ENCODE assay signal across 15 cellular contexts in genomic region chr1:169046671-169047070, GRCh38.
"Had no signal": no experiment of that assay in that cellular context is flagged by ENCODE, and none has a peak within 500 bp of the region (broad histone marks: within the 10 kb centered on the region; RNA-seq: fewer than 3 reads in every experiment).

No MANE protein-coding gene starts in this region.

- H3K27me3 Mint-ChIP-seq: activated CD4-positive, alpha-beta T cell treated with anti-CD3 and anti-CD28 coated beads for 36 hours; stimulated activated naive CD8-positive, alpha-beta T cell treated with anti-CD3 and anti-CD28 coated beads, Interleukin-15, Interleukin-2, amounts not matched to agents 100 ng/mL and 50 ng/mL, for 24 hours had no signal

- DNase-seq: activated CD4-positive, alpha-beta T cell treated with anti-CD3 and anti-CD28 coated beads for 36 hours; activated CD8-positive, alpha-beta memory T cell treated with anti-CD3 and anti-CD28 coated beads, Interleukin-2, amount 50 U/mL, for 4 hours; activated gamma-delta T cell treated with Interleukin-2 at 50 U/mL for 16 hours; aorta; brain microvascular endothelial cell; central memory CD4-positive, alpha-beta T cell; foreskin melanocyte; left lung; stimulated activated CD4-positive, alpha-beta T cell treated with anti-CD3 and anti-CD28 coated beads, Interleukin-2, amount 100 ng/mL, for 24 hours; upper lobe of right lung had no signal

- H3K4me1 Mint-ChIP-seq: WTC11 had no signal

- H3K27ac ChIP-seq: brain microvascular endothelial cell, left lung, SK-N-MC, upper lobe of right lung had no signal

- H3K36me3 Mint-ChIP-seq: mesothelial cell of epicardium, WTC11 had no signal

- H3K4me1 ChIP-seq: left lung had no signal

- H3K27me3 ChIP-seq: brain microvascular endothelial cell, left lung, upper lobe of right lung had no signal

- ATAC-seq: activated CD4-positive, alpha-beta T cell treated with anti-CD3 and anti-CD28 coated beads for 36 hours; upper lobe of right lung; WTC11 had no signal

- H3K4me3 Mint-ChIP-seq: activated CD4-positive, alpha-beta T cell treated with anti-CD3 and anti-CD28 coated beads for 36 hours; mesothelial cell of epicardium; neural crest cell; stimulated activated naive CD8-positive, alpha-beta T cell treated with anti-CD3 and anti-CD28 coated beads, Interleukin-15, Interleukin-2, amounts not matched to agents 100 ng/mL and 50 ng/mL, for 24 hours; WTC11 had no signal

- H3K4me3 ChIP-seq: left lung, SK-N-MC, upper lobe of right lung had no signal

- H3K9me3 Mint-ChIP-seq: mesothelial cell of epicardium; neural crest cell; stimulated activated naive CD8-positive, alpha-beta T cell treated with anti-CD3 and anti-CD28 coated beads, Interleukin-15, Interleukin-2, amounts not matched to agents 100 ng/mL and 50 ng/mL, for 24 hours; WTC11 had no signal

- H3K36me3 ChIP-seq: brain microvascular endothelial cell, left lung, upper lobe of right lung had no signal

- H3K27ac Mint-ChIP-seq: mesothelial cell of epicardium, WTC11 had no signal

- H3K9me3 ChIP-seq: left lung, upper lobe of right lung had no signal
